In the genomic region with DNA sequence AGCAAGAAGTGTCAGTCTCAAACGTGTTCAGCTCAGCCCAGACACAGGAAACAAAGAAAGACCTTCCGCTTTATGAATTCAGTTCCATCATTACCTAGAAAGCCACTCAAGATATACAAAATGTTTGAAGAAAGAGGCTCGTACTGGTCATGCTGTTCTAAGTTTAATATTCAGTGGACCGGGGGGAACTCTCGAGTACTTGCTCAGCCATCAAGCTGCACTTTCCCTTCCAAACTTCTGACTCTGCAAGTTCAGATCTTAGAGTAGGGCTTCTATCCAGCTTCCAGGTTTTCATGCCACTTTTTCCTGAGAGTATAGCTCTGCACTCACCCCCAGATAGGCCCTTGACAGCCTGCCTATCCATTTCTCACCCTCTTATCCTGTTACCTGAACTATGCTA, we compare ENCODE assay signal across 26 cellular contexts.
"Had no signal": no experiment of that assay in that cellular context is flagged by ENCODE, and none has a peak within 500 bp of the region (broad histone marks: within the 10 kb centered on the region; RNA-seq: fewer than 3 reads in every experiment).

No MANE protein-coding gene starts in this region.

- FAIRE-seq: islet of Langerhans, kidney, urothelium cell line had no signal

- H3K27ac ChIP-seq: left lung, lower lobe of right lung, parathyroid adenoma, right atrium auricular region, skin epidermis, stomach, testis, tibial artery, upper lobe of right lung had no signal

- H3K79me2 ChIP-seq: parathyroid adenoma had no signal

- H3K4me3 ChIP-seq: left lung, lower lobe of right lung, mucosa of descending colon, right atrium auricular region, skin epidermis, stomach, testis, tibial artery, upper lobe of right lung had no signal

- ATAC-seq: natural killer cell treated with Interleukin-12 subunit alpha and Interleukin-12 subunit beta and Interleukin-15 and Interleukin-18, amount 100 ng/mL, for 72 hours; stimulated activated naive CD8-positive, alpha-beta T cell treated with anti-CD3 and anti-CD28 coated beads, Interleukin-15, Interleukin-2, amounts not matched to agents 100 U/mL and 50 U/mL, for 24 hours had no signal

- H3K27me3 ChIP-seq: left lung, right atrium auricular region, stomach, testis, tibial artery, upper lobe of right lung had no signal

- H3K4me1 ChIP-seq: testis, tibial artery had no signal

- H3K9ac ChIP-seq: parathyroid adenoma had no signal

- H3K36me3 ChIP-seq: left lung, lower lobe of right lung, right atrium auricular region, stomach, tibial artery, upper lobe of right lung had no signal

- H3K9me3 ChIP-seq: left lung, lower lobe of right lung, mucosa of descending colon, right atrium auricular region, stomach, testis, tibial artery, upper lobe of right lung had no signal

- DNase-seq: immature natural killer cell; kidney; left colon; left lung; lower lobe of right lung; mammary epithelial cell; midbrain; mucosa of descending colon; nucleus accumbens; stimulated activated CD4-positive, alpha-beta T cell treated with anti-CD3 and anti-CD28 coated beads, Interleukin-12 subunit alpha, Interleukin-12 subunit beta, amount 100 ng/mL, for 4 hours; stimulated activated CD4-positive, alpha-beta T cell treated with anti-CD3 and anti-CD28 coated beads, Interleukin-15, amount 100 ng/mL, for 24 hours; stimulated activated CD4-positive, alpha-beta T cell treated with anti-CD3 and anti-CD28 coated beads, Interleukin-2, amount 100 ng/mL, for 24 hours; stimulated activated CD4-positive, alpha-beta T cell treated with anti-CD3 and anti-CD28 coated beads, Interleukin-4, amount 100 ng/mL, for 1 hour; stimulated activated naive B cell treated with anti-CD40 and anti-IgM and Interleukin-4, amounts not matched to agents 10 μg/mL and 1 μg/mL and 100 μg/mL, for 72 hours; stimulated activated naive CD8-positive, alpha-beta T cell treated with anti-CD3 and anti-CD28 coated beads, Interleukin-15, Interleukin-2, amounts not matched to agents 100 U/mL and 50 U/mL, for 24 hours; stomach; testis; tibial artery; trophoblast cell; upper lobe of right lung had no signal

- H2AFZ ChIP-seq: parathyroid adenoma had no signal
